Comparison of ENCODE assay signal across 8 cellular contexts in genomic region chr15:74906193-74906449, GRCh38. TPM values are rescaled to one million over a fixed set of nuclear protein-coding genes. Genes with fewer than 3 reads are reported as not detected.
A peak's percentile ranks its signal among the peaks of the same experiment; 100 is the strongest.
DNase-seq lines count a peak whose midpoint lies in the region; ATAC-seq and TF ChIP-seq lines count a peak whose summit lies in the region.

No MANE protein-coding gene starts in this region.

- ATAC-seq in HG02571 (IDR thresholded peaks at IDR 0.05; ENCODE audit: unreplicated experiment) (peak; percentile 13), memory B cell (ENCODE audit: low read depth) (peak; percentile 29)

- H3K36me3 ChIP-seq in GM06990 (ENCODE audit: control insufficient read depth, insufficient read depth, low read length) (peaks cover 9% of the 10 kb centered on the region), SJSA1 (peaks cover 40% of the 10 kb centered on the region), testis (ENCODE audit: low read depth, missing control alignments) (no peaks in the 10 kb centered on the region)

- peak overlapping the region; percentile 87 for H3K27ac Mint-ChIP-seq in dendritic cell treated with granulocyte-macrophage colony-stimulating factor and Interleukin-4, amounts not matched to agents 40 ng/mL and 50 ng/mL, for 4 days
- peak overlapping the region; percentile 96 for H3K27ac Mint-ChIP-seq in memory B cell

- intact Hi-C loops in dendritic cell treated with granulocyte-macrophage colony-stimulating factor and Interleukin-4, amounts not matched to agents 40 ng/mL and 50 ng/mL, for 4 days (cut with micrococcal nuclease), result loop anchor here (1.0 kb wide), 1 partner anchor 63 kb away; the partner anchor contains the start of gene ULK3
- intact Hi-C loops in testis (cut with DNase I; ENCODE audit: low total_unique reads), result no loop called here

- TF ChIP-seq CTCF in GM06990 (IDR thresholded peaks at IDR 0.05; ENCODE audit: insufficient read depth, low read length, poor library complexity, severe bottlenecking) (no peak), testis (IDR thresholded peaks at IDR 0.05) (no peak)

- peaks cover 53% of the 10 kb centered on the region for H3K4me1 Mint-ChIP-seq in dendritic cell treated with granulocyte-macrophage colony-stimulating factor and Interleukin-4, amounts not matched to agents 40 ng/mL and 50 ng/mL, for 4 days (ENCODE audit: low read depth)
- peaks cover 24% of the 10 kb centered on the region for H3K4me1 Mint-ChIP-seq in memory B cell

- H3K27me3 ChIP-seq in GM06990 (replicated peaks; ENCODE audit: control insufficient read depth, insufficient read depth, low read length) (no peaks in the 10 kb centered on the region), SJSA1 (replicated peaks) (no peaks in the 10 kb centered on the region), testis (no peaks in the 10 kb centered on the region)

- peaks cover 52% of the 10 kb centered on the region for H3K36me3 Mint-ChIP-seq in dendritic cell treated with granulocyte-macrophage colony-stimulating factor and Interleukin-4, amounts not matched to agents 40 ng/mL and 50 ng/mL, for 4 days (ENCODE audit: low read depth)
- H3K36me3 Mint-ChIP-seq in memory B cell, result peaks cover 4% of the 10 kb centered on the region

- DNase-seq in GM06990 (ENCODE audit: extremely low read depth, insufficient read length), result no peak
- no peak for DNase-seq in SJSA1 (ENCODE audit: low read depth in 1 of 2, low spot score in 2 of 2)
- DNase-seq in memory B cell (ENCODE audit: low spot score in 2 of 2), result no peak
- peak; percentile 42 for DNase-seq in testis
- no peak for DNase-seq in COLO829 (ENCODE audit: low spot score)
- DNase-seq in SIG-M5 (lab: John Stamatoyannopoulos, UW), result no peak

- WGBS in testis, 2 donors, result 0 to 1% methylated on average over 5 to 17 of the region's 17 CpGs

- peak overlapping the region; percentile 91 for H3K4me3 Mint-ChIP-seq in dendritic cell treated with granulocyte-macrophage colony-stimulating factor and Interleukin-4, amounts not matched to agents 40 ng/mL and 50 ng/mL, for 4 days
- H3K4me3 Mint-ChIP-seq in memory B cell, result peak overlapping the region; percentile 95

- peak overlapping the region; percentile 92 for H3K4me3 ChIP-seq in GM06990 (replicated peaks; ENCODE audit: low read depth, low read length)
- H3K4me3 ChIP-seq in SJSA1, result peak overlapping the region; percentile 79
- H3K4me3 ChIP-seq in testis, result peak overlapping the region; percentile 80 to 81

- no peaks in the 10 kb centered on the region for H3K9me3 Mint-ChIP-seq in dendritic cell treated with granulocyte-macrophage colony-stimulating factor and Interleukin-4, amounts not matched to agents 40 ng/mL and 50 ng/mL, for 4 days
- no peaks in the 10 kb centered on the region for H3K9me3 Mint-ChIP-seq in memory B cell

- H3K27ac ChIP-seq in SJSA1, result peak overlapping the region; percentile 37
- peak overlapping the region; percentile 77 to 84 for H3K27ac ChIP-seq in testis

- no peak for TF ChIP-seq POLR2A in testis (IDR thresholded peaks at IDR 0.05)

- H3K27me3 Mint-ChIP-seq in dendritic cell treated with granulocyte-macrophage colony-stimulating factor and Interleukin-4, amounts not matched to agents 40 ng/mL and 50 ng/mL, for 4 days, result no peaks in the 10 kb centered on the region
- no peaks in the 10 kb centered on the region for H3K27me3 Mint-ChIP-seq in memory B cell

- H3K4me1 ChIP-seq in SJSA1 (replicated peaks) (peaks cover 14% of the 10 kb centered on the region), testis (peaks cover 16% of the 10 kb centered on the region)

- H3K9me3 ChIP-seq in SJSA1 (replicated peaks) (no peaks in the 10 kb centered on the region), testis (no peaks in the 10 kb centered on the region)

RNA-seq across cellular contexts. Expression of gene FAM219B, which starts 0.5 kb away (rescaled TPM):
- 22.8 and 23.2 TPM in 2 replicates for total RNA-seq in SJSA1 (2014; rRNA removed; shearing (Covaris generic))
- total RNA-seq in testis, result 10 to 100 TPM; 40.2 to 40.6 TPM
- 32.6 TPM for polyA plus RNA-seq in testis (ENCODE audit: insufficient read depth, low read depth, low replicate concordance)

RNA-seq across cellular contexts. Expression of gene MPI, which starts 16.3 kb away (rescaled TPM):
- total RNA-seq in SJSA1 (2014; rRNA removed; shearing (Covaris generic)), result 16.7 and 27.7 TPM in 2 replicates
- total RNA-seq in testis, result 10 to 100 TPM; 65.4 to 78.1 TPM
- polyA plus RNA-seq in testis (ENCODE audit: insufficient read depth, low read depth, low replicate concordance), result 92.6 TPM

RNA-seq across cellular contexts. Expression of gene COX5A, which starts 31.8 kb away (rescaled TPM):
- total RNA-seq in SJSA1 (2014; rRNA removed; shearing (Covaris generic)), result 66.8 and 78.8 TPM in 2 replicates
- 100 to 1,000 TPM in 1 of 2 donors, 10 to 100 TPM in 1; 77.4 to 107 TPM for total RNA-seq in testis
- polyA plus RNA-seq in testis (ENCODE audit: insufficient read depth, low read depth, low replicate concordance), result 426 TPM

RNA-seq across cellular contexts. Expression of gene SCAMP2, which starts 33.0 kb away (rescaled TPM):
- 28.1 and 33.6 TPM in 2 replicates for total RNA-seq in SJSA1 (2014; rRNA removed; shearing (Covaris generic))
- 100 to 1,000 TPM in 1 of 2 donors, 10 to 100 TPM in 1; 94.8 to 103 TPM for total RNA-seq in testis
- 130 TPM for polyA plus RNA-seq in testis (ENCODE audit: insufficient read depth, low read depth, low replicate concordance)

RNA-seq across cellular contexts. Expression of gene RPP25, which starts 50.5 kb away (rescaled TPM):
- total RNA-seq in SJSA1 (2014; rRNA removed; shearing (Covaris generic)), result 1.4 and 1.9 TPM in 2 replicates
- 10 to 100 TPM in 1 of 2 donors, 1 to 10 TPM in 1; 6.5 to 15.9 TPM for total RNA-seq in testis
- 6.8 TPM for polyA plus RNA-seq in testis (ENCODE audit: insufficient read depth, low read depth, low replicate concordance)
